Comparison of ENCODE assay signal across 2 cellular contexts in genomic region chr15:48717458-48717857, GRCh38.
TF ChIP-seq lines count a peak whose summit lies in the region.

No MANE protein-coding gene starts in this region.

TF ChIP-seq in HepG2, 621 proteins besides CTCF, POLR2A, EP300 and RAD21:
- TF ChIP-seq, protein P1, sequence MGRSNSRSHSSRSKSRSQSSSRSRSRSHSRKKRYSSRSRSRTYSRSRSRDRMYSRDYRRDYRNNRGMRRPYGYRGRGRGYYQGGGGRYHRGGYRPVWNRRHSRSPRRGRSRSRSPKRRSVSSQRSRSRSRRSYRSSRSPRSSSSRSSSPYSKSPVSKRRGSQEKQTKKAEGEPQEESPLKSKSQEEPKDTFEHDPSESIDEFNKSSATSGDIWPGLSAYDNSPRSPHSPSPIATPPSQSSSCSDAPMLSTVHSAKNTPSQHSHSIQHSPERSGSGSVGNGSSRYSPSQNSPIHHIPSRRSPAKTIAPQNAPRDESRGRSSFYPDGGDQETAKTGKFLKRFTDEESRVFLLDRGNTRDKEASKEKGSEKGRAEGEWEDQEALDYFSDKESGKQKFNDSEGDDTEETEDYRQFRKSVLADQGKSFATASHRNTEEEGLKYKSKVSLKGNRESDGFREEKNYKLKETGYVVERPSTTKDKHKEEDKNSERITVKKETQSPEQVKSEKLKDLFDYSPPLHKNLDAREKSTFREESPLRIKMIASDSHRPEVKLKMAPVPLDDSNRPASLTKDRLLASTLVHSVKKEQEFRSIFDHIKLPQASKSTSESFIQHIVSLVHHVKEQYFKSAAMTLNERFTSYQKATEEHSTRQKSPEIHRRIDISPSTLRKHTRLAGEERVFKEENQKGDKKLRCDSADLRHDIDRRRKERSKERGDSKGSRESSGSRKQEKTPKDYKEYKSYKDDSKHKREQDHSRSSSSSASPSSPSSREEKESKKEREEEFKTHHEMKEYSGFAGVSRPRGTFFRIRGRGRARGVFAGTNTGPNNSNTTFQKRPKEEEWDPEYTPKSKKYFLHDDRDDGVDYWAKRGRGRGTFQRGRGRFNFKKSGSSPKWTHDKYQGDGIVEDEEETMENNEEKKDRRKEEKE (IDR thresholded peaks at IDR 0.05), result no peak
- TF ChIP-seq, protein P2, sequence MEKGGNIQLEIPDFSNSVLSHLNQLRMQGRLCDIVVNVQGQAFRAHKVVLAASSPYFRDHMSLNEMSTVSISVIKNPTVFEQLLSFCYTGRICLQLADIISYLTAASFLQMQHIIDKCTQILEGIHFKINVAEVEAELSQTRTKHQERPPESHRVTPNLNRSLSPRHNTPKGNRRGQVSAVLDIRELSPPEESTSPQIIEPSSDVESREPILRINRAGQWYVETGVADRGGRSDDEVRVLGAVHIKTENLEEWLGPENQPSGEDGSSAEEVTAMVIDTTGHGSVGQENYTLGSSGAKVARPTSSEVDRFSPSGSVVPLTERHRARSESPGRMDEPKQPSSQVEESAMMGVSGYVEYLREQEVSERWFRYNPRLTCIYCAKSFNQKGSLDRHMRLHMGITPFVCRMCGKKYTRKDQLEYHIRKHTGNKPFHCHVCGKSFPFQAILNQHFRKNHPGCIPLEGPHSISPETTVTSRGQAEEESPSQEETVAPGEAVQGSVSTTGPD (CRISPR knock-in tag; IDR thresholded peaks at IDR 0.05), result no peak
- TF ChIP-seq KLF13 (CRISPR knock-in tag; IDR thresholded peaks at IDR 0.05) (no peak), REXO4 (CRISPR knock-in tag; IDR thresholded peaks at IDR 0.05; ENCODE audit: borderline replicate concordance) (no peak)
TF ChIP-seq in HepG2: peak in this region for 0.

TF ChIP-seq in SK-N-SH treated with all-trans-retinoic acid at 6 μM for 48 hours, 23 proteins besides CTCF, POLR2A, EP300 and RAD21 (continued from another document):
- TF ChIP-seq OSR1 (CRISPR knock-in tag; IDR thresholded peaks at IDR 0.05) (no peak), ISL1 (CRISPR knock-in tag; IDR thresholded peaks at IDR 0.05) (no peak), ZNF565 (CRISPR knock-in tag; conservative IDR thresholded peaks at IDR 0.05; ENCODE audit: low read depth) (no peak), ESRRG (CRISPR knock-in tag; IDR thresholded peaks at IDR 0.05) (no peak), PPARA (CRISPR knock-in tag; IDR thresholded peaks at IDR 0.05; ENCODE audit: borderline replicate concordance) (no peak), ZFP3 (CRISPR knock-in tag; IDR thresholded peaks at IDR 0.05) (no peak), POU6F1 (CRISPR knock-in tag; IDR thresholded peaks at IDR 0.05; ENCODE audit: borderline replicate concordance, low read depth) (no peak), RARB (CRISPR knock-in tag; IDR thresholded peaks at IDR 0.05) (no peak), ARNTL (CRISPR knock-in tag; IDR thresholded peaks at IDR 0.05; ENCODE audit: borderline replicate concordance, low read depth) (no peak), ZC3H10 (CRISPR knock-in tag; IDR thresholded peaks at IDR 0.05) (no peak), TOX (CRISPR knock-in tag; IDR thresholded peaks at IDR 0.05; ENCODE audit: borderline replicate concordance) (no peak), ZNF8 (CRISPR knock-in tag; IDR thresholded peaks at IDR 0.05) (no peak), TCF4 (CRISPR knock-in tag; IDR thresholded peaks at IDR 0.05; ENCODE audit: borderline replicate concordance) (no peak)
- TF ChIP-seq, protein P3, sequence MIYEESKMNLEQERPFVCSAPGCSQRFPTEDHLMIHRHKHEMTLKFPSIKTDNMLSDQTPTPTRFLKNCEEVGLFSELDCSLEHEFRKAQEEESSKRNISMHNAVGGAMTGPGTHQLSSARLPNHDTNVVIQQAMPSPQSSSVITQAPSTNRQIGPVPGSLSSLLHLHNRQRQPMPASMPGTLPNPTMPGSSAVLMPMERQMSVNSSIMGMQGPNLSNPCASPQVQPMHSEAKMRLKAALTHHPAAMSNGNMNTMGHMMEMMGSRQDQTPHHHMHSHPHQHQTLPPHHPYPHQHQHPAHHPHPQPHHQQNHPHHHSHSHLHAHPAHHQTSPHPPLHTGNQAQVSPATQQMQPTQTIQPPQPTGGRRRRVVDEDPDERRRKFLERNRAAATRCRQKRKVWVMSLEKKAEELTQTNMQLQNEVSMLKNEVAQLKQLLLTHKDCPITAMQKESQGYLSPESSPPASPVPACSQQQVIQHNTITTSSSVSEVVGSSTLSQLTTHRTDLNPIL (CRISPR knock-in tag; IDR thresholded peaks at IDR 0.05; ENCODE audit: low read depth), result no peak
